Comparison of ENCODE assay signal across 14 cellular contexts in genomic region chr9:136920832-136921231, GRCh38. TPM values are rescaled to one million over a fixed set of nuclear protein-coding genes. Genes with fewer than 3 reads are reported as not detected.
A peak's percentile ranks its signal among the peaks of the same experiment; 100 is the strongest.
DNase-seq lines count a peak whose midpoint lies in the region; ATAC-seq and TF ChIP-seq lines count a peak whose summit lies in the region.
"Had no signal": no experiment of that assay in that cellular context is flagged by ENCODE, and none has a peak within 500 bp of the region (broad histone marks: within the 10 kb centered on the region; RNA-seq: fewer than 3 reads in every experiment).

No MANE protein-coding gene starts in this region.

- DNase-seq in activated T-cell treated with anti-CD3 and anti-CD28 coated beads, Interleukin-2, amount 50 U/mL, for 24 hours: no peak
- DNase-seq in activated T-cell treated with anti-CD3 and anti-CD28 coated beads, Interleukin-2, amount 50 U/mL, for 4 hours: no peak
- DNase-seq in left ventricle myocardium inferior: no peak
- no peak for DNase-seq in cardiac septum (ENCODE audit: low spot score)
- DNase-seq in neuronal stem cell (ENCODE audit: low spot score): no peak
- no peak for DNase-seq in stimulated activated CD4-positive, alpha-beta T cell treated with anti-CD3 and anti-CD28 coated beads, Interleukin-2, amount 100 ng/mL, for 48 hours
- DNase-seq: 8988T, AML-193, DMS53, GF-D8 had no signal

- no peak overlapping the region for H4K8ac ChIP-seq in neuronal stem cell (ENCODE audit: low read depth, low read length)

- no CpG with 5 or more reads among the region's 12 CpGs for WGBS in neuronal stem cell (ENCODE audit: extremely low coverage in 2 of 2, insufficient read length in 2 of 2, insufficient replicate concordance in 1 of 2), 2 donors

- H2BK12ac ChIP-seq in neuronal stem cell (ENCODE audit: low read length): no peak overlapping the region

- H3K4me3 ChIP-seq in left ventricle myocardium inferior (no peak overlapping the region), neuronal stem cell (ENCODE audit: low read length in 2 of 2) (no peak overlapping the region)
- H3K4me3 ChIP-seq: BLaER1 had no signal

- H3K14ac ChIP-seq in neuronal stem cell (ENCODE audit: low read length): no peak overlapping the region

- no peaks in the 10 kb centered on the region for H3K27me3 ChIP-seq in left ventricle myocardium inferior (ENCODE audit: low read depth)
- peaks cover 0 to 2% (median 0%) of the 10 kb centered on the region in 3 experiments for H3K27me3 ChIP-seq in neuronal stem cell (ENCODE audit: control insufficient read depth in 3 of 3, insufficient read depth in 3 of 3, low read depth in 1 of 3, low read length in 3 of 3)
- H3K27me3 ChIP-seq: BLaER1 had no signal

- H4K91ac ChIP-seq in neuronal stem cell (ENCODE audit: low read depth, low read length, poor library complexity): no peak overlapping the region

- no peaks in the 10 kb centered on the region for H3K27me3 Mint-ChIP-seq in activated T-cell treated with anti-CD3 and anti-CD28 coated beads, Interleukin-2, amount 50 U/mL, for 24 hours
- no peaks in the 10 kb centered on the region for H3K27me3 Mint-ChIP-seq in activated T-cell treated with anti-CD3 and anti-CD28 coated beads, Interleukin-2, amount 50 U/mL, for 4 hours (ENCODE audit: low read depth)

- intact Hi-C loops in left ventricle myocardium inferior (cut with micrococcal nuclease) (loop anchor here (10.0 kb wide), 1 partner anchor 56 kb away; the partner anchor contains the start of gene EDF1), cardiac septum (cut with DNase I) (no loop called here)

- no peak overlapping the region for H3K4me3 Mint-ChIP-seq in activated T-cell treated with anti-CD3 and anti-CD28 coated beads, Interleukin-2, amount 50 U/mL, for 24 hours
- H3K4me3 Mint-ChIP-seq in activated T-cell treated with anti-CD3 and anti-CD28 coated beads, Interleukin-2, amount 50 U/mL, for 4 hours: no peak overlapping the region

- peaks cover 11% of the 10 kb centered on the region for H3K4me1 Mint-ChIP-seq in activated T-cell treated with anti-CD3 and anti-CD28 coated beads, Interleukin-2, amount 50 U/mL, for 24 hours (ENCODE audit: low read depth)
- peaks cover 7% of the 10 kb centered on the region for H3K4me1 Mint-ChIP-seq in activated T-cell treated with anti-CD3 and anti-CD28 coated beads, Interleukin-2, amount 50 U/mL, for 4 hours (ENCODE audit: low read depth)

- no peak overlapping the region for H2BK5ac ChIP-seq in neuronal stem cell (ENCODE audit: low read length)

- H3K36me3 ChIP-seq in left ventricle myocardium inferior (peaks cover 55% of the 10 kb centered on the region), neuronal stem cell (replicated peaks in 1 of 2; ENCODE audit: control insufficient read depth in 2 of 2, insufficient read depth in 2 of 2, low read length in 2 of 2) (peaks cover 53 to 84% of the 10 kb centered on the region in 2 donors)

- H2BK120ac ChIP-seq in neuronal stem cell (ENCODE audit: low read depth, low read length): no peak overlapping the region

- H2BK15ac ChIP-seq in neuronal stem cell (ENCODE audit: low read length): no peak overlapping the region

- H3K4me1 ChIP-seq in left ventricle myocardium inferior (peaks cover 47% of the 10 kb centered on the region), neuronal stem cell (ENCODE audit: control insufficient read depth in 2 of 2, insufficient read depth in 1 of 2, low read depth in 1 of 2, low read length in 2 of 2) (no peaks in the 10 kb centered on the region)
- H3K4me1 ChIP-seq: BLaER1 had no signal

- H3K18ac ChIP-seq in neuronal stem cell (ENCODE audit: low read length): no peak overlapping the region

- H3K9ac ChIP-seq in neuronal stem cell (ENCODE audit: low read depth, low read length, poor library complexity): no peak overlapping the region
- H3K9ac ChIP-seq: BLaER1 had no signal

- no peaks in the 10 kb centered on the region for H3K9me3 ChIP-seq in left ventricle myocardium inferior (replicated peaks)
- H3K9me3 ChIP-seq in neuronal stem cell (replicated peaks in 1 of 2; ENCODE audit: control insufficient read depth in 2 of 2, insufficient read depth in 1 of 2, low read depth in 1 of 2, low read length in 2 of 2): no peaks in the 10 kb centered on the region
- H3K9me3 ChIP-seq: BLaER1 had no signal

- H2AFZ ChIP-seq in neuronal stem cell (ENCODE audit: low read length): no peak overlapping the region

- peak overlapping the region; percentile 50 for H3K27ac Mint-ChIP-seq in activated T-cell treated with anti-CD3 and anti-CD28 coated beads, Interleukin-2, amount 50 U/mL, for 24 hours

- H3K4ac ChIP-seq in neuronal stem cell (ENCODE audit: low read length): no peak overlapping the region

- peaks cover 2% of the 10 kb centered on the region for H3K79me1 ChIP-seq in neuronal stem cell (ENCODE audit: low read depth, low read length)

- peak overlapping the region; percentile 65 for H3K23ac ChIP-seq in neuronal stem cell (ENCODE audit: low read depth, low read length, poor library complexity)

- no peak for ATAC-seq in activated T-cell treated with anti-CD3 and anti-CD28 coated beads, Interleukin-2, amount 50 U/mL, for 4 hours
- ATAC-seq in GM18909 (IDR thresholded peaks at IDR 0.05; ENCODE audit: poor library complexity, unreplicated experiment): no peak
- ATAC-seq: HCT116 had no signal

- peaks cover 87% of the 10 kb centered on the region for H3K36me3 Mint-ChIP-seq in activated T-cell treated with anti-CD3 and anti-CD28 coated beads, Interleukin-2, amount 50 U/mL, for 24 hours (ENCODE audit: low read depth)
- peaks cover 32% of the 10 kb centered on the region for H3K36me3 Mint-ChIP-seq in activated T-cell treated with anti-CD3 and anti-CD28 coated beads, Interleukin-2, amount 50 U/mL, for 4 hours (ENCODE audit: insufficient read depth)

- TF ChIP-seq CTCF in left ventricle myocardium inferior (IDR thresholded peaks at IDR 0.05; ENCODE audit: borderline replicate concordance): no peak

- no peaks in the 10 kb centered on the region for H3K9me3 Mint-ChIP-seq in activated T-cell treated with anti-CD3 and anti-CD28 coated beads, Interleukin-2, amount 50 U/mL, for 24 hours
- no peaks in the 10 kb centered on the region for H3K9me3 Mint-ChIP-seq in activated T-cell treated with anti-CD3 and anti-CD28 coated beads, Interleukin-2, amount 50 U/mL, for 4 hours

- H3K4me2 ChIP-seq in neuronal stem cell (ENCODE audit: insufficient read depth, low read length, poor library complexity, severe bottlenecking): no peak overlapping the region
- H3K4me2 ChIP-seq: BLaER1 had no signal

- H3K27ac ChIP-seq in left ventricle myocardium inferior (replicated peaks): peak overlapping the region; percentile 81
- H3K27ac ChIP-seq in neuronal stem cell (replicated peaks; ENCODE audit: low read length): no peak overlapping the region
- H3K27ac ChIP-seq: BLaER1 had no signal

- H2AK5ac ChIP-seq in neuronal stem cell (ENCODE audit: low read depth, low read length): no peak overlapping the region

RNA-seq across cellular contexts. Expression of gene FBXW5, which starts 23.7 kb away (rescaled TPM):
- 100 to 1,000 TPM in 1 of 3 donors, 10 to 100 TPM in 2; 84.0 to 112 (median 95.3) TPM for total RNA-seq in activated T-cell treated with anti-CD3 and anti-CD28 coated beads, Interleukin-2, amount 50 U/mL, for 4 hours
- total RNA-seq in left ventricle myocardium inferior (157 TPM), cardiac septum (162 TPM)
- polyA plus RNA-seq in neuronal stem cell (2013, experiment 1 of 2): 33.3 TPM
- 31.2 TPM for polyA plus RNA-seq in neuronal stem cell (2013, experiment 2 of 2)

RNA-seq across cellular contexts. Expression of gene C8G, which starts 24.2 kb away (rescaled TPM):
- total RNA-seq in activated T-cell treated with anti-CD3 and anti-CD28 coated beads, Interleukin-2, amount 50 U/mL, for 4 hours: 1 to 10 TPM in 2 of 3 donors, under 1 TPM in 1; 0.94 to 1.4 (median 1.2) TPM
- 3.6 TPM for total RNA-seq in left ventricle myocardium inferior
- total RNA-seq in cardiac septum: 3.4 TPM
- 0.31 TPM for polyA plus RNA-seq in neuronal stem cell (2013, experiment 1 of 2)
- polyA plus RNA-seq in neuronal stem cell (2013, experiment 2 of 2): 0.22 TPM
- total RNA-seq: H4 had no signal

RNA-seq across cellular contexts. Expression of gene LCN12, which starts 31.2 kb away (rescaled TPM):
- 1 to 10 TPM in 1 of 3 donors, under 1 TPM in 2; 0.49 to 1.2 (median 0.58) TPM for total RNA-seq in activated T-cell treated with anti-CD3 and anti-CD28 coated beads, Interleukin-2, amount 50 U/mL, for 4 hours
- total RNA-seq in left ventricle myocardium inferior: 7.8 TPM
- 20.7 TPM for total RNA-seq in cardiac septum
- polyA plus RNA-seq in neuronal stem cell (2013, experiment 1 of 2): 0.07 TPM
- polyA plus RNA-seq in neuronal stem cell (2013, experiment 2 of 2): 0.12 TPM
- total RNA-seq: H4 had no signal

RNA-seq across cellular contexts. Expression of gene TRAF2, which starts 34.5 kb away (rescaled TPM):
- total RNA-seq in activated T-cell treated with anti-CD3 and anti-CD28 coated beads, Interleukin-2, amount 50 U/mL, for 4 hours: 10 to 100 TPM; 64.3 to 73.4 (median 68.8) TPM
- total RNA-seq in left ventricle myocardium inferior: 10.0 TPM
- 10.2 TPM for total RNA-seq in cardiac septum
- 11.3 TPM for polyA plus RNA-seq in neuronal stem cell (2013, experiment 1 of 2)
- 11.0 TPM for polyA plus RNA-seq in neuronal stem cell (2013, experiment 2 of 2)

RNA-seq across cellular contexts. Expression of gene EDF1, which starts 54.7 kb away (rescaled TPM):
- 100 to 1,000 TPM; 330 to 366 (median 351) TPM for total RNA-seq in activated T-cell treated with anti-CD3 and anti-CD28 coated beads, Interleukin-2, amount 50 U/mL, for 4 hours
- total RNA-seq in left ventricle myocardium inferior (318 TPM), cardiac septum (293 TPM)
- 289 TPM for polyA plus RNA-seq in neuronal stem cell (2013, experiment 1 of 2)
- polyA plus RNA-seq in neuronal stem cell (2013, experiment 2 of 2): 288 TPM
